8 cellular contexts compared by ENCODE assay signal in genomic region chr12:31234955-31235867, GRCh38.
DNase-seq lines count a peak whose midpoint lies in the region; ATAC-seq and TF ChIP-seq lines count a peak whose summit lies in the region.

No MANE protein-coding gene starts in this region.

- POLR2A ChIA-PET in RWPE1 (lab: Yijun Ruan, JAX; ENCODE audit: low non-redundant PET) = no interaction called here

- H3K4me3 ChIP-seq in AG09309 (ENCODE audit: control insufficient read depth, low read depth, low read length) (no peak overlapping the region), foreskin fibroblast (ENCODE audit: low read depth in 1 of 2, low read length in 2 of 2) (no peak overlapping the region), retinal pigment epithelial cell (ENCODE audit: low read length) (no peak overlapping the region)

- ATAC-seq in GM18520 (IDR thresholded peaks at IDR 0.05; ENCODE audit: unreplicated experiment) (no peak), GM21360 (IDR thresholded peaks at IDR 0.05; ENCODE audit: unreplicated experiment) (no peak)

- in situ Hi-C loops in KBM-7 (cut with MboI; ENCODE audit: low pct_unique_long_range_greater_than_20kb, low sequenced_read_pairs) = no loop called here

- DNase-seq in AG09309 (ENCODE audit: low read depth) (no peak), KBM-7 (peak; percentile 15), RWPE1 (ENCODE audit: low spot score) (peak; percentile 18), foreskin fibroblast (peak; percentile 34 to 74), retinal pigment epithelial cell (ENCODE audit: low read depth) (no peak), GF-D8 (lab: John Stamatoyannopoulos, UW) (no peak)

- TF ChIP-seq CTCF in AG09309 (IDR thresholded peaks at IDR 0.05; ENCODE audit: control insufficient read depth, insufficient read depth, low read depth, low read length, missing control alignments) = peak; percentile 54
- peak; percentile 44 for TF ChIP-seq CTCF in RWPE1 (conservative IDR thresholded peaks at IDR 0.05; ENCODE audit: low read depth)
- peak; percentile 57 for TF ChIP-seq CTCF in foreskin fibroblast (IDR thresholded peaks at IDR 0.05; ENCODE audit: low read depth, low read length)
- peak; percentile 74 for TF ChIP-seq CTCF in retinal pigment epithelial cell (conservative IDR thresholded peaks at IDR 0.05; ENCODE audit: low read depth, low read length)

- CTCF ChIA-PET in RWPE1 (lab: Yijun Ruan, JAX) = interaction anchor here (0.6 to 0.9 kb wide), 5 partner anchors 15 to 339 kb away, joined by 3 to 4 read pairs (median 3); no protein-coding TSS in a partner anchor

- no peak overlapping the region for H3K27ac ChIP-seq in RWPE1

Comparison
In these comparisons a context has a peak if more than half of its experiments do, and no peak if none do; other contexts are left out.
1. DNase-seq: peak in KBM-7 (single experiment), RWPE1 (single experiment) and foreskin fibroblast (2 of 2); none in AG09309 (single experiment), retinal pigment epithelial cell (single experiment) and GF-D8 (single experiment).
2. Peak in every context shown above with its lines, with median percentiles within 50 percentile points of each other: CTCF ChIP-seq.